In genomic region chr1:101238681-101239094, GRCh38 we compare ENCODE assay signal across 8 cellular contexts. TPM values are rescaled to one million over a fixed set of nuclear protein-coding genes. Genes with fewer than 3 reads are reported as not detected.
DNase-seq lines count a peak whose midpoint lies in the region; FAIRE-seq and TF ChIP-seq lines count a peak whose summit lies in the region.

No MANE protein-coding gene starts in this region.

- H3K4me1 Mint-ChIP-seq in immature natural killer cell = peaks cover 72 to 79% of the 10 kb centered on the region in 2 donors

- no peaks in the 10 kb centered on the region for H3K9me3 ChIP-seq in smooth muscle cell (replicated peaks; ENCODE audit: low read depth)

- TF ChIP-seq CTCF in WI38 (IDR thresholded peaks at IDR 0.05; ENCODE audit: low read depth, low read length) (peak; percentile 95), smooth muscle cell (IDR thresholded peaks at IDR 0.05; ENCODE audit: borderline replicate concordance, insufficient read depth, poor library complexity, severe bottlenecking) (peak; percentile 89)

- H3K4me1 ChIP-seq in smooth muscle cell (ENCODE audit: low read depth) = peaks cover 24% of the 10 kb centered on the region

- no peaks in the 10 kb centered on the region for H3K9me3 Mint-ChIP-seq in immature natural killer cell

- H3F3A ChIP-seq in smooth muscle cell (ENCODE audit: low read depth) = peaks cover 22% of the 10 kb centered on the region

- TF ChIP-seq POLR2A in H54 (IDR thresholded peaks at IDR 0.05; ENCODE audit: low read depth, low read length) = no peak

- peak overlapping the region; percentile 98 for H3K4me2 ChIP-seq in smooth muscle cell

- in situ Hi-C loops in T47D (cut with HindIII; ENCODE audit: low pct_unique_long_range_greater_than_20kb, low sequenced_read_pairs) = no loop called here

- H2AFZ ChIP-seq in smooth muscle cell (ENCODE audit: low read depth) = no peak overlapping the region

- no peaks in the 10 kb centered on the region for H3K27me3 ChIP-seq in smooth muscle cell (ENCODE audit: low read depth)

- H3K9ac ChIP-seq in smooth muscle cell (ENCODE audit: low read depth) = no peak overlapping the region

- FAIRE-seq in H54 (lab: Jason Lieb, UNC) = peak; percentile 92

- peaks cover 40 to 46% (median 43%) of the 10 kb centered on the region in 3 donors for H3K36me3 Mint-ChIP-seq in immature natural killer cell

- H3K27ac Mint-ChIP-seq in immature natural killer cell = peak overlapping the region; percentile 92 to 100 (median 98)

- H3K36me3 ChIP-seq in smooth muscle cell (ENCODE audit: low read depth) = no peaks in the 10 kb centered on the region

- 13% methylated on average over 17 of the region's 17 CpGs for WGBS in smooth muscle cell (ENCODE audit: low lambda C conversion rate)

- peaks cover 7% of the 10 kb centered on the region for H3K79me2 ChIP-seq in smooth muscle cell (ENCODE audit: low read depth)

- H4K20me1 ChIP-seq in smooth muscle cell (ENCODE audit: low read depth) = no peaks in the 10 kb centered on the region

- peak overlapping the region; percentile 46 for H3K4me3 ChIP-seq in WI38 (ENCODE audit: low read depth, low read length)
- peak overlapping the region; percentile 69 for H3K4me3 ChIP-seq in smooth muscle cell

- peaks cover 14 to 32% (median 32%) of the 10 kb centered on the region in 3 donors for H3K27me3 Mint-ChIP-seq in immature natural killer cell (ENCODE audit: low read depth in 3 of 3)

- H3K4me3 Mint-ChIP-seq in immature natural killer cell = peak overlapping the region; percentile 96 to 100 (median 98)

- DNase-seq in DMS 273 treated with DMSO at 0.1 percent for 48 hours (lab: John Stamatoyannopoulos, UW) = peak; percentile 36
- DNase-seq in H54 (ENCODE audit: insufficient read length, low spot score) = peak; percentile 52
- DNase-seq in NCI-H1105 (lab: John Stamatoyannopoulos, UW) = peak; percentile 71
- peak; percentile 31 to 78 for DNase-seq in T47D (ENCODE audit: low read depth in 1 of 2, low spot score in 1 of 2)
- DNase-seq in immature natural killer cell = peak; percentile 85 to 86 (median 86)
- peak; percentile 54 for DNase-seq in smooth muscle cell (lab: John Stamatoyannopoulos, UW; ENCODE audit: unreplicated experiment)
- no peak for DNase-seq in cerebellar nuclear complex (lab: John Stamatoyannopoulos, UW)

- H3K27ac ChIP-seq in smooth muscle cell (ENCODE audit: low read depth) = peak overlapping the region; percentile 16

RNA-seq across cellular contexts. Expression of gene S1PR1, which starts 1.9 kb away (rescaled TPM):
- 100 to 1,000 TPM in 2 of 3 donors, 10 to 100 TPM in 1; 99.8 to 142 (median 126) TPM for polyA plus RNA-seq in immature natural killer cell
- total RNA-seq in smooth muscle cell = 11.7 and 12.1 TPM in 2 replicates
- polyA plus RNA-seq in smooth muscle cell = 7.2 and 12.0 TPM in 2 replicates

Comparison
In these comparisons a context has a peak if more than half of its experiments do, and no peak if none do; other contexts are left out.
1. DNase-seq: peak in DMS 273 treated with DMSO at 0.1 percent for 48 hours (single experiment), H54 (single experiment), NCI-H1105 (single experiment), T47D (2 of 2), immature natural killer cell (3 of 3) and smooth muscle cell (single experiment); none in cerebellar nuclear complex (0 of 2).